16 cellular contexts compared by ENCODE assay signal in the genomic region with DNA sequence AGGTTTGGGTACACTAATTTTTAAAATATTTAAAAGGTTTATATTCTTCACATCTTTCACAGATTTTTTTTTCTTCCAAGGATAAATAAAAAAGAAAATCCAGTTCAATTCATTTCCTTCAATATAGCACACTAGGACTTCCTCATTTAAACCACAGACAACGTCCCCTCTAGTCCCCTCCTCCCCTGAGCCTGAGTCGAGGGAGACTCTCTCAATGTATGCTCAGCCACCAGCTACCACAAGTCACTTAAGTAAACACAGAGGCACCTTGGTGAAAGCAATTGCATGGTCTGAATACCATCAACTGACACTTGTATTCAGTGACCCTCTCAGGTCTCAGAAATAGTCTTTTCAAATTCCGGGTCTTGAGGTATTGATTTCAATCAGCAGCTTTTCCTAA.
DNase-seq lines count a peak whose midpoint lies in the region; ATAC-seq and TF ChIP-seq lines count a peak whose summit lies in the region.
"Had no signal": no experiment of that assay in that cellular context is flagged by ENCODE, and none has a peak within 500 bp of the region (broad histone marks: within the 10 kb centered on the region; RNA-seq: fewer than 3 reads in every experiment).

No MANE protein-coding gene starts in this region.

- peak; percentile 62 for ATAC-seq in HG03442 (IDR thresholded peaks at IDR 0.05; ENCODE audit: unreplicated experiment)

- 31% methylated on average over 3 of the region's 3 CpGs for WGBS in hepatocyte (ENCODE audit: low lambda C conversion rate, missing lambda C conversion rate)

- H3K4me1 ChIP-seq in hepatocyte (ENCODE audit: insufficient read depth), result no peaks in the 10 kb centered on the region

- no peaks in the 10 kb centered on the region for H3K9me3 ChIP-seq in hepatocyte (ENCODE audit: low read depth)

- TF ChIP-seq CTCF in hepatocyte (IDR thresholded peaks at IDR 0.05; ENCODE audit: poor library complexity), result no peak

- H3K27ac ChIP-seq in hepatocyte, result no peak overlapping the region

- H3K9me2 ChIP-seq in hepatocyte (replicated peaks; ENCODE audit: insufficient read depth), result no peaks in the 10 kb centered on the region

- H4K20me1 ChIP-seq in hepatocyte (ENCODE audit: insufficient read depth, poor library complexity, severe bottlenecking), result no peaks in the 10 kb centered on the region

- H3K36me3 ChIP-seq in hepatocyte (replicated peaks; ENCODE audit: insufficient read depth, low read depth), result no peaks in the 10 kb centered on the region

- DNase-seq in SIG-M5 treated with dmso at 0.1 percent for 504 hours (lab: John Stamatoyannopoulos, UW; ENCODE audit: unreplicated experiment), result peak; percentile 54
- no peak for DNase-seq in SIG-M5 (lab: John Stamatoyannopoulos, UW)
- DNase-seq in OCI-M1 (lab: John Stamatoyannopoulos, UW), result peak; percentile 78
- DNase-seq in NCI-H2029 (lab: John Stamatoyannopoulos, UW), result no peak
- no peak for DNase-seq in hepatocyte (ENCODE audit: low spot score)
- no peak for DNase-seq in cerebellar nuclear complex (lab: John Stamatoyannopoulos, UW)
- DNase-seq in A172 (ENCODE audit: low spot score), result no peak
- DNase-seq: activated CD4-positive, alpha-beta T cell treated with anti-CD3 and anti-CD28 coated beads for 48 hours; activated naive CD4-positive, alpha-beta T cell treated with anti-CD3 and anti-CD28 coated beads, Interleukin-2, amount 50 U/mL, for 16 hours; activated T-cell treated with anti-CD3 and anti-CD28 coated beads for 4 hours; cortex of kidney; mammary epithelial cell; NCI-H1092; RPMI8226; stimulated activated CD4-positive, alpha-beta T cell treated with anti-CD3 and anti-CD28 coated beads, Interleukin-12 subunit alpha, Interleukin-12 subunit beta, amount 100 ng/mL, for 4 hours had no signal

- H3K79me2 ChIP-seq in hepatocyte, result no peaks in the 10 kb centered on the region

- no peak overlapping the region for H3K4me3 ChIP-seq in hepatocyte

- no peak overlapping the region for H3K4me2 ChIP-seq in hepatocyte

- H2AFZ ChIP-seq in hepatocyte, result no peak overlapping the region

- no peaks in the 10 kb centered on the region for H3K27me3 ChIP-seq in hepatocyte

Comparison
In these comparisons a context has a peak if more than half of its experiments do, and no peak if none do; other contexts are left out.
1. DNase-seq: peak in SIG-M5 treated with dmso at 0.1 percent for 504 hours (single experiment) and OCI-M1 (single experiment); none in SIG-M5 (single experiment), NCI-H2029 (single experiment), hepatocyte (single experiment), cerebellar nuclear complex (0 of 2) and A172 (single experiment).